ENCODE assay signal across 9 cellular contexts in the genomic region with DNA sequence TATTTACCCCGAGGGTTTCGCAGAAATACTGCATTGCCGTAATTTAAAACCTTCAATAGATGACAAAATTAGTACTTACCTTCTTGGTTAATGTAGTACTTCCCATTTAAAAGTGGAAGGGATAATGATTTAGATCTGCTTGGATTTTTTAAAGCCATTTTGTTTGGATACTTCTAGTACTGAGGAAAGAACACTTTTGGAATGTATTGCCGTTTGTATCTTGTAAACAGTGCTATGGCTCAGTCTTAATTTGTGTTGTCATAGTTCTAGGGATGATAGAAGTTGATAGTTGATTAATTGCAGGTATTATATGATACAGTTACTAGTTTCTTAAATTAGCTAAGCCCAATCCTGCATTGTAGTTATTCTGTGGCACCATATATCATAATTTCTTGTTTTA. TPM values are rescaled to one million over a fixed set of nuclear protein-coding genes. Genes with fewer than 3 reads are reported as not detected.
DNase-seq lines count a peak whose midpoint lies in the region; ATAC-seq and TF ChIP-seq lines count a peak whose summit lies in the region.
"Had no signal": no experiment of that assay in that cellular context is flagged by ENCODE, and none has a peak within 500 bp of the region (broad histone marks: within the 10 kb centered on the region; RNA-seq: fewer than 3 reads in every experiment).

No MANE protein-coding gene starts in this region.

- TF ChIP-seq CTCF in GM12864 (IDR thresholded peaks at IDR 0.05; ENCODE audit: low read depth, low read length, missing control alignments) (no peak), psoas muscle (IDR thresholded peaks at IDR 0.05) (no peak)

- DNase-seq in GM12864 (ENCODE audit: low read depth): no peak
- DNase-seq in OCI-M1 (lab: John Stamatoyannopoulos, UW): peak; percentile 38
- DNase-seq in erythroblast (lab: John Stamatoyannopoulos, UW): peak; percentile 25 to 53
- no peak for DNase-seq in psoas muscle
- no peak for DNase-seq in SKM-1 (lab: John Stamatoyannopoulos, UW; ENCODE audit: unreplicated experiment)
- no peak for DNase-seq in GM19238 (ENCODE audit: insufficient read length, low spot score)
- no peak for DNase-seq in NCI-H345 treated with DMSO at 0.1 percent for 48 hours (lab: John Stamatoyannopoulos, UW; ENCODE audit: unreplicated experiment)
- DNase-seq: stimulated activated CD4-positive, alpha-beta T cell treated with anti-CD3 and anti-CD28 coated beads, Interleukin-4, amount 100 ng/mL, for 4 hours had no signal

- peaks cover 0 to 11% of the 10 kb centered on the region in 2 donors for H3K36me3 ChIP-seq in psoas muscle (ENCODE audit: insufficient read depth in 1 of 2, low read depth in 1 of 2)

- 4 to 18% (median 10%) methylated on average over 4 of the region's 4 CpGs for WGBS in psoas muscle, 3 donors

- no peak for TF ChIP-seq POLR2A in erythroblast (IDR thresholded peaks at IDR 0.05; ENCODE audit: low read length)

- H3K4me3 ChIP-seq in GM12864 (ENCODE audit: low read depth, low read length): peak overlapping the region; percentile 73
- peak overlapping the region; percentile 81 for H3K4me3 ChIP-seq in psoas muscle

- no peak for ATAC-seq in psoas muscle
- ATAC-seq in HG02884 (IDR thresholded peaks at IDR 0.05; ENCODE audit: unreplicated experiment): no peak

- intact Hi-C loops in psoas muscle (cut with DNase I): loop anchor here in 1 of 2 donors (10.0 kb wide), 1 partner anchor 235 kb away; no protein-coding TSS in a partner anchor

- H3K9me3 ChIP-seq in psoas muscle: no peaks in the 10 kb centered on the region

- H3K27me3 ChIP-seq in psoas muscle (ENCODE audit: insufficient read depth in 3 of 3, low read length in 2 of 3): no peaks in the 10 kb centered on the region

- peaks cover 73% of the 10 kb centered on the region for H3K4me1 ChIP-seq in psoas muscle

- H3K27ac ChIP-seq in psoas muscle: peak overlapping the region; percentile 95

RNA-seq across cellular contexts. Expression of a gene that starts 33.1 kb away (rescaled TPM):
- total RNA-seq in psoas muscle: 10 to 100 TPM; 64.0 to 99.2 (median 77.6) TPM
- polyA plus RNA-seq in psoas muscle: 100 to 1,000 TPM in 1 of 3 donors, 10 to 100 TPM in 2; 15.0 to 115 (median 23.2) TPM

Comparison
In these comparisons a context has a peak if more than half of its experiments do, and no peak if none do; other contexts are left out.
1. DNase-seq: peak in OCI-M1 (single experiment) and erythroblast (2 of 2); none in GM12864 (single experiment), psoas muscle (0 of 2), SKM-1 (single experiment), GM19238 (single experiment) and NCI-H345 treated with DMSO at 0.1 percent for 48 hours (single experiment).